Comparison of ENCODE assay signal across 10 cellular contexts in genomic region chr20:6590891-6591679, GRCh38.
DNase-seq lines count a peak whose midpoint lies in the region; ATAC-seq and TF ChIP-seq lines count a peak whose summit lies in the region.
"Had no signal": no experiment of that assay in that cellular context is flagged by ENCODE, and none has a peak within 500 bp of the region (broad histone marks: within the 10 kb centered on the region; RNA-seq: fewer than 3 reads in every experiment).

No MANE protein-coding gene starts in this region.

- no peaks in the 10 kb centered on the region for H3K9me3 ChIP-seq in BE2C

- TF ChIP-seq CTCF in BE2C (IDR thresholded peaks at IDR 0.05; ENCODE audit: low read depth, low read length) = no peak

- H3K4me3 ChIP-seq in BE2C (ENCODE audit: low read depth, low read length) = no peak overlapping the region

- no peak overlapping the region for H3K4me3 Mint-ChIP-seq in activated CD4-positive, alpha-beta T cell treated with anti-CD3 and anti-CD28 coated beads for 36 hours
- H3K4me3 Mint-ChIP-seq: brain had no signal

- H3K36me3 Mint-ChIP-seq in activated CD4-positive, alpha-beta T cell treated with anti-CD3 and anti-CD28 coated beads for 36 hours (ENCODE audit: low read depth) = no peaks in the 10 kb centered on the region
- H3K36me3 Mint-ChIP-seq: brain had no signal

- H3K4me1 Mint-ChIP-seq in activated CD4-positive, alpha-beta T cell treated with anti-CD3 and anti-CD28 coated beads for 36 hours = no peaks in the 10 kb centered on the region

- no peak overlapping the region for H3K27ac Mint-ChIP-seq in activated CD4-positive, alpha-beta T cell treated with anti-CD3 and anti-CD28 coated beads for 36 hours
- H3K27ac Mint-ChIP-seq: brain had no signal

- peaks cover 17% of the 10 kb centered on the region for H3K9me3 Mint-ChIP-seq in activated CD4-positive, alpha-beta T cell treated with anti-CD3 and anti-CD28 coated beads for 36 hours (ENCODE audit: low read depth)

- no peaks in the 10 kb centered on the region for H3K36me3 ChIP-seq in BE2C

- no peaks in the 10 kb centered on the region for H3K27me3 ChIP-seq in BE2C

- DNase-seq in HS-27A (ENCODE audit: low read depth) (peak; percentile 92), amniotic stem cell (lab: John Stamatoyannopoulos, UW) (peak; percentile 36), foreskin melanocyte (peak; percentile 79), ureter (ENCODE audit: low spot score) (peak; percentile 46), BE2C (no peak)
- DNase-seq in activated CD4-positive, alpha-beta T cell treated with anti-CD3 and anti-CD28 coated beads for 36 hours = no peak
- DNase-seq: Karpas-422, NCI-H748 treated with DMSO at 0.1 percent for 48 hours had no signal

- no peaks in the 10 kb centered on the region for H3K4me1 ChIP-seq in BE2C

- H3K27me3 Mint-ChIP-seq in activated CD4-positive, alpha-beta T cell treated with anti-CD3 and anti-CD28 coated beads for 36 hours = peaks cover 2% of the 10 kb centered on the region

- CTCF ChIA-PET in activated CD4-positive, alpha-beta T cell treated with anti-CD3 and anti-CD28 coated beads for 36 hours (lab: Charles Lee) = no interaction called here

- POLR2A ChIA-PET in activated CD4-positive, alpha-beta T cell treated with anti-CD3 and anti-CD28 coated beads for 36 hours (lab: Charles Lee) = no interaction called here

- ATAC-seq in GM18519 (IDR thresholded peaks at IDR 0.05; ENCODE audit: low FRiP score, unreplicated experiment) = no peak
- ATAC-seq in activated CD4-positive, alpha-beta T cell treated with anti-CD3 and anti-CD28 coated beads for 36 hours = no peak

- intact Hi-C loops in activated CD4-positive, alpha-beta T cell treated with anti-CD3 and anti-CD28 coated beads for 36 hours (cut with DNase I, micrococcal nuclease) = no loop called here

Comparison
In these comparisons a context has a peak if more than half of its experiments do, and no peak if none do; other contexts are left out.
1. DNase-seq: peak in HS-27A (single experiment), amniotic stem cell (single experiment), foreskin melanocyte (single experiment) and ureter (single experiment); none in activated CD4-positive, alpha-beta T cell treated with anti-CD3 and anti-CD28 coated beads for 36 hours (single experiment) and BE2C (single experiment).